ENCODE assay signal across 1 cellular context in the genomic region with DNA sequence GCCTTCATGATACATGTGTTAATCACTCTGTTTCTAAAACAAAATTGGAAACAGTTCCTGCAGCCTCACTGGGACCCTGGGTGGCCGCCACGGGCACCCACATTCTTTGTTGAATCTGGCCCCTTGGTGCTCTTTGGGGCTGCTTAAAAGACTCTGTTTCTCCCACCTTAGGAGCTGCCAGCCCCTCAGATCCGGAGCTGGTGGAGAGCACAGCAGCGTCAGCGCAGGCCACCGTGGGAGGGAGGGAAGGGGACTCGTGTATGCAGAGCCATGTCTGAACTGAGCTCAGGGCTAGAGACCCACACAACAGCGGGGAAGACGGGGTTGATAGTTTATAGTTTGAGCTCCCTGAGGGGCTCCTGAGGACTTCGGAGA.
TF ChIP-seq lines count a peak whose summit lies in the region.

No MANE protein-coding gene starts in this region.

TF ChIP-seq in GM23338, 12 proteins besides CTCF, POLR2A, EP300 and RAD21 (continued from another document):
- TF ChIP-seq, protein P1, sequence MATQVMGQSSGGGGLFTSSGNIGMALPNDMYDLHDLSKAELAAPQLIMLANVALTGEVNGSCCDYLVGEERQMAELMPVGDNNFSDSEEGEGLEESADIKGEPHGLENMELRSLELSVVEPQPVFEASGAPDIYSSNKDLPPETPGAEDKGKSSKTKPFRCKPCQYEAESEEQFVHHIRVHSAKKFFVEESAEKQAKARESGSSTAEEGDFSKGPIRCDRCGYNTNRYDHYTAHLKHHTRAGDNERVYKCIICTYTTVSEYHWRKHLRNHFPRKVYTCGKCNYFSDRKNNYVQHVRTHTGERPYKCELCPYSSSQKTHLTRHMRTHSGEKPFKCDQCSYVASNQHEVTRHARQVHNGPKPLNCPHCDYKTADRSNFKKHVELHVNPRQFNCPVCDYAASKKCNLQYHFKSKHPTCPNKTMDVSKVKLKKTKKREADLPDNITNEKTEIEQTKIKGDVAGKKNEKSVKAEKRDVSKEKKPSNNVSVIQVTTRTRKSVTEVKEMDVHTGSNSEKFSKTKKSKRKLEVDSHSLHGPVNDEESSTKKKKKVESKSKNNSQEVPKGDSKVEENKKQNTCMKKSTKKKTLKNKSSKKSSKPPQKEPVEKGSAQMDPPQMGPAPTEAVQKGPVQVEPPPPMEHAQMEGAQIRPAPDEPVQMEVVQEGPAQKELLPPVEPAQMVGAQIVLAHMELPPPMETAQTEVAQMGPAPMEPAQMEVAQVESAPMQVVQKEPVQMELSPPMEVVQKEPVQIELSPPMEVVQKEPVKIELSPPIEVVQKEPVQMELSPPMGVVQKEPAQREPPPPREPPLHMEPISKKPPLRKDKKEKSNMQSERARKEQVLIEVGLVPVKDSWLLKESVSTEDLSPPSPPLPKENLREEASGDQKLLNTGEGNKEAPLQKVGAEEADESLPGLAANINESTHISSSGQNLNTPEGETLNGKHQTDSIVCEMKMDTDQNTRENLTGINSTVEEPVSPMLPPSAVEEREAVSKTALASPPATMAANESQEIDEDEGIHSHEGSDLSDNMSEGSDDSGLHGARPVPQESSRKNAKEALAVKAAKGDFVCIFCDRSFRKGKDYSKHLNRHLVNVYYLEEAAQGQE (IDR thresholded peaks at IDR 0.05; ENCODE audit: unreplicated experiment): no peak
